In the genomic region with DNA sequence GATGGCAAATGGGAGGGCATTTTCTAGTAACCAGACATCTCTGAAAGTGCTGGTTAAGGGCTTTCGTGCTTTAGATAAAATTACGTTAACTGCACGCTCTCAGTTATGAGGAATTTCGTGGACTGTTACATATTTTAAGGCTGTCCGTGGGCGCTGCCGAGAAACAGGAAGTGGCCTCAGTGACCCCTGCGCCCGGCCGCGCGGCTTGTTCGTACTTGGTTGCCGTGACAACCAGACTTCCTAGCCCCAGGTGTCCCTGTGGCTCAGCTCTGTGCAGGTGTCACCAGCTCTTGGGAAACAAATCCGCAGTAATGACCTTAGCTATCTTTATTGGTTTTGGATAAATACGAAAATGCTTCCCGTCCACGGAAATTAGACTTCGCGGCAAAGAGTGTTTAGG, we compare ENCODE assay signal across 24 cellular contexts. TPM values are rescaled to one million over a fixed set of nuclear protein-coding genes. Genes with fewer than 3 reads are reported as not detected.
DNase-seq lines count a peak whose midpoint lies in the region; ATAC-seq and TF ChIP-seq lines count a peak whose summit lies in the region.
"Had no signal": no experiment of that assay in that cellular context is flagged by ENCODE, and none has a peak within 500 bp of the region (broad histone marks: within the 10 kb centered on the region; RNA-seq: fewer than 3 reads in every experiment).

No MANE protein-coding gene starts in this region.

- peaks cover 3% of the 10 kb centered on the region for H3K9me3 Mint-ChIP-seq in neural crest cell
- H3K9me3 Mint-ChIP-seq in endothelial cell (ENCODE audit: unreplicated experiment) = no peaks in the 10 kb centered on the region
- H3K9me3 Mint-ChIP-seq: activated naive CD8-positive, alpha-beta T cell treated with anti-CD3 and anti-CD28 coated beads for 36 hours; T-cell had no signal

- peaks cover 12% of the 10 kb centered on the region for H4K20me1 ChIP-seq in BLaER1

- H3K27ac Mint-ChIP-seq in neural crest cell (ENCODE audit: unreplicated experiment) = peak overlapping the region; percentile 62
- H3K27ac Mint-ChIP-seq in endothelial cell (ENCODE audit: unreplicated experiment) = no peak overlapping the region
- H3K27ac Mint-ChIP-seq: activated naive CD8-positive, alpha-beta T cell treated with anti-CD3 and anti-CD28 coated beads for 36 hours; T-cell had no signal

- H3K36me3 ChIP-seq in BLaER1 (peaks cover 23% of the 10 kb centered on the region), colonic mucosa (no peaks in the 10 kb centered on the region)
- H3K36me3 ChIP-seq: ovary, SJCRH30 had no signal

- intact Hi-C loops in colonic mucosa (cut with DNase I) = no loop called here

- DNase-seq in NCI-H1417 (lab: John Stamatoyannopoulos, UW) (peak in 2 of 3 experiments; percentile 62 to 87), colonic mucosa (peak; percentile 46), neural crest cell (ENCODE audit: low read depth, low spot score) (no peak), GM20000 (ENCODE audit: low spot score) (no peak), endothelial cell (ENCODE audit: low spot score) (no peak)
- DNase-seq in activated CD8-positive, alpha-beta memory T cell treated with anti-CD3 and anti-CD28 coated beads, Interleukin-2, amount 50 U/mL, for 4 hours = no peak
- DNase-seq: activated CD4-positive, alpha-beta T cell treated with anti-CD3 and anti-CD28 coated beads, Interleukin-2, amount 50 U/mL, for 1 hour; activated naive CD8-positive, alpha-beta T cell treated with anti-CD3 and anti-CD28 coated beads for 36 hours; DMS 273 treated with DMSO at 0.1 percent for 48 hours; esophagus squamous epithelium; GF-D8; KBM-7; MM.1S; NCI-H1694; NCI-H345; NK-92 treated with Interleukin-12 subunit alpha and Interleukin-12 subunit beta, amount 100 ng/mL, for 24 hours; ovary; SJCRH30; stimulated activated CD4-positive, alpha-beta T cell treated with anti-CD3 and anti-CD28 coated beads, Interleukin-1b, Interleukin-23, amount 100 ng/mL, for 48 hours; T-cell had no signal

- TF ChIP-seq CTCF in colonic mucosa (IDR thresholded peaks at IDR 0.05) (no peak), neural crest cell (conservative IDR thresholded peaks at IDR 0.05) (no peak), GM20000 (IDR thresholded peaks at IDR 0.05; ENCODE audit: extremely low read depth, missing control alignments) (no peak), endothelial cell (IDR thresholded peaks at IDR 0.05; ENCODE audit: unreplicated experiment) (no peak)

- H3K4me3 ChIP-seq in BLaER1 (no peak overlapping the region), colonic mucosa (no peak overlapping the region)
- H3K4me3 ChIP-seq: esophagus squamous epithelium, ovary, SJCRH30, vagina had no signal

- H3K4me1 ChIP-seq in BLaER1 (peaks cover 49% of the 10 kb centered on the region), colonic mucosa (no peaks in the 10 kb centered on the region)
- H3K4me1 ChIP-seq: vagina had no signal

- H3K27me3 Mint-ChIP-seq in neural crest cell (ENCODE audit: low read depth) (no peaks in the 10 kb centered on the region), endothelial cell (ENCODE audit: unreplicated experiment) (peaks cover 2% of the 10 kb centered on the region)
- H3K27me3 Mint-ChIP-seq: activated naive CD8-positive, alpha-beta T cell treated with anti-CD3 and anti-CD28 coated beads for 36 hours; T-cell had no signal

- H3K4me2 ChIP-seq in BLaER1 = peak overlapping the region; percentile 74; the same call in 1 of the 2 replicates

- H3K9me3 ChIP-seq in BLaER1 = peaks cover 13% of the 10 kb centered on the region
- no peaks in the 10 kb centered on the region for H3K9me3 ChIP-seq in colonic mucosa
- H3K9me3 ChIP-seq: esophagus squamous epithelium, ovary, SJCRH30, vagina had no signal

- H3K4me3 Mint-ChIP-seq in neural crest cell = peak overlapping the region; percentile 51
- H3K4me3 Mint-ChIP-seq in endothelial cell (ENCODE audit: unreplicated experiment) = no peak overlapping the region
- H3K4me3 Mint-ChIP-seq: activated naive CD8-positive, alpha-beta T cell treated with anti-CD3 and anti-CD28 coated beads for 36 hours; T-cell had no signal

- H3K36me3 Mint-ChIP-seq in neural crest cell (ENCODE audit: low read depth) (peaks cover 14% of the 10 kb centered on the region), endothelial cell (ENCODE audit: low read depth, unreplicated experiment) (peaks cover 16% of the 10 kb centered on the region)

- H3K9ac ChIP-seq in BLaER1 = no peak overlapping the region
- no peak overlapping the region for H3K9ac ChIP-seq in colonic mucosa (ENCODE audit: low read depth in 2 of 2, low read length in 2 of 2)

- no peak for ATAC-seq in GM19467 (IDR thresholded peaks at IDR 0.05; ENCODE audit: unreplicated experiment)
- ATAC-seq: Panc1, T-cell had no signal

- no peak overlapping the region for H3K27ac ChIP-seq in BLaER1
- no peak overlapping the region for H3K27ac ChIP-seq in colonic mucosa
- H3K27ac ChIP-seq: esophagus squamous epithelium, ovary, SJCRH30, vagina had no signal

- H3K4me1 Mint-ChIP-seq in neural crest cell (peaks cover 28% of the 10 kb centered on the region), endothelial cell (ENCODE audit: unreplicated experiment) (no peaks in the 10 kb centered on the region)
- H3K4me1 Mint-ChIP-seq: activated naive CD8-positive, alpha-beta T cell treated with anti-CD3 and anti-CD28 coated beads for 36 hours had no signal

- H3K27me3 ChIP-seq in BLaER1 = no peaks in the 10 kb centered on the region
- H3K27me3 ChIP-seq in colonic mucosa = no peaks in the 10 kb centered on the region
- H3K27me3 ChIP-seq: esophagus squamous epithelium, ovary, SJCRH30, vagina had no signal

RNA-seq across cellular contexts. Expression of a gene that starts 52.7 kb away (rescaled TPM):
- total RNA-seq in colonic mucosa = 10 to 100 TPM in 1 of 2 donors, 1 to 10 TPM in 1; 8.4 to 12.8 TPM
- 16.0 and 19.4 TPM in 2 replicates for total RNA-seq in neural crest cell
- 21.7 TPM for total RNA-seq in endothelial cell (ENCODE audit: unreplicated experiment)

Comparison
In these comparisons a context has a peak if more than half of its experiments do, and no peak if none do; other contexts are left out.
1. DNase-seq: peak in NCI-H1417 (2 of 3) and colonic mucosa (single experiment); none in neural crest cell (single experiment), GM20000 (single experiment), endothelial cell (single experiment) and activated CD8-positive, alpha-beta memory T cell treated with anti-CD3 and anti-CD28 coated beads, Interleukin-2, amount 50 U/mL, for 4 hours (single experiment).